ENCODE assay signal across 24 cellular contexts in genomic region chr2:9790702-9791225, GRCh38.
"Had no signal": no experiment of that assay in that cellular context is flagged by ENCODE, and none has a peak within 500 bp of the region (broad histone marks: within the 10 kb centered on the region; RNA-seq: fewer than 3 reads in every experiment).

No MANE protein-coding gene starts in this region.

- H3K27me3 Mint-ChIP-seq: stimulated activated memory B cell treated with anti-CD40 and anti-IgM and Interleukin-4, amounts not matched to agents 10 μg/mL and 1 μg/mL and 100 μg/mL, for 72 hours; stimulated activated naive CD8-positive, alpha-beta T cell treated with anti-CD3 and anti-CD28 coated beads, Interleukin-15, Interleukin-2, amounts not matched to agents 100 ng/mL and 50 ng/mL, for 24 hours had no signal

- H3K27ac ChIP-seq: dorsolateral prefrontal cortex, neutrophil, parathyroid adenoma, suprapubic skin, transverse colon, upper lobe of right lung, uterus had no signal

- ATAC-seq: left colon; natural killer cell; sciatic nerve; stimulated activated memory B cell treated with anti-CD40 and anti-IgM and Interleukin-4, amounts not matched to agents 10 μg/mL and 1 μg/mL and 100 μg/mL, for 72 hours; upper lobe of right lung had no signal

- H2AFZ ChIP-seq: parathyroid adenoma had no signal

- H3K4me3 Mint-ChIP-seq: immature natural killer cell; memory B cell; natural killer cell; stimulated activated memory B cell treated with anti-CD40 and anti-IgM and Interleukin-4, amounts not matched to agents 10 μg/mL and 1 μg/mL and 100 μg/mL, for 72 hours; stimulated activated naive CD8-positive, alpha-beta T cell treated with anti-CD3 and anti-CD28 coated beads, Interleukin-15, Interleukin-2, amounts not matched to agents 100 ng/mL and 50 ng/mL, for 24 hours had no signal

- H3K9me3 Mint-ChIP-seq: natural killer cell; stimulated activated memory B cell treated with anti-CD40 and anti-IgM and Interleukin-4, amounts not matched to agents 10 μg/mL and 1 μg/mL and 100 μg/mL, for 72 hours; stimulated activated naive CD8-positive, alpha-beta T cell treated with anti-CD3 and anti-CD28 coated beads, Interleukin-15, Interleukin-2, amounts not matched to agents 100 ng/mL and 50 ng/mL, for 24 hours had no signal

- H3K27ac Mint-ChIP-seq: immature natural killer cell; natural killer cell; progenitor cell of endocrine pancreas; stimulated activated naive CD8-positive, alpha-beta T cell treated with anti-CD3 and anti-CD28 coated beads, Interleukin-15, Interleukin-2, amounts not matched to agents 100 ng/mL and 50 ng/mL, for 24 hours had no signal

- H3K4me1 ChIP-seq: parathyroid adenoma, transverse colon, upper lobe of right lung, uterus had no signal

- H3K79me2 ChIP-seq: parathyroid adenoma had no signal

- H3K27me3 ChIP-seq: dorsolateral prefrontal cortex, suprapubic skin, transverse colon, upper lobe of right lung, uterus had no signal

- H3K36me3 Mint-ChIP-seq: immature natural killer cell; natural killer cell; stimulated activated memory B cell treated with anti-CD40 and anti-IgM and Interleukin-4, amounts not matched to agents 10 μg/mL and 1 μg/mL and 100 μg/mL, for 72 hours had no signal

- H3K9me3 ChIP-seq: neutrophil, suprapubic skin, transverse colon, upper lobe of right lung, uterus had no signal

- H3K9ac ChIP-seq: parathyroid adenoma had no signal

- DNase-seq: dorsolateral prefrontal cortex; effector CD4-positive, alpha-beta T cell; hypothalamus; immature natural killer cell; islet precursor cell; kidney glomerular epithelial cell; left colon; natural killer cell; stimulated activated CD4-positive, alpha-beta T cell treated with anti-CD3 and anti-CD28 coated beads, Interleukin-2, amount 100 ng/mL, for 24 hours; stimulated activated CD4-positive, alpha-beta T cell treated with anti-CD3 and anti-CD28 coated beads, Interleukin-4, amount 100 ng/mL, for 24 hours; transverse colon; upper lobe of right lung; uterus had no signal

- FAIRE-seq: colon, frontal cortex had no signal

- H3K36me3 ChIP-seq: neutrophil, suprapubic skin, transverse colon, upper lobe of right lung, uterus had no signal

- H3K4me3 ChIP-seq: dorsolateral prefrontal cortex, lung, suprapubic skin, transverse colon, upper lobe of right lung, uterus had no signal
